ENCODE assay signal across 18 cellular contexts in genomic region chr6:140276719-140277118, GRCh38.
DNase-seq lines count a peak whose midpoint lies in the region; ATAC-seq and TF ChIP-seq lines count a peak whose summit lies in the region.
"Had no signal": no experiment of that assay in that cellular context is flagged by ENCODE, and none has a peak within 500 bp of the region (broad histone marks: within the 10 kb centered on the region; RNA-seq: fewer than 3 reads in every experiment).

No MANE protein-coding gene starts in this region.

- H3K27me3 ChIP-seq in RWPE2 (ENCODE audit: insufficient read depth, poor library complexity, severe bottlenecking): no peaks in the 10 kb centered on the region
- H3K27me3 ChIP-seq in foreskin keratinocyte: no peaks in the 10 kb centered on the region
- no peaks in the 10 kb centered on the region for H3K27me3 ChIP-seq in prostate gland (replicated peaks; ENCODE audit: insufficient read depth)

- H3K4me1 ChIP-seq in RWPE2 (ENCODE audit: insufficient read depth, poor library complexity, severe bottlenecking) (peaks cover 10% of the 10 kb centered on the region), foreskin keratinocyte (peaks cover 4% of the 10 kb centered on the region), prostate gland (replicated peaks) (no peaks in the 10 kb centered on the region)
- H3K4me1 ChIP-seq: A549 had no signal

- peak; percentile 62; the same call in 2 of the 3 replicates for ATAC-seq in RWPE2 (ENCODE audit: low read depth)
- peak; percentile 73 for ATAC-seq in foreskin keratinocyte
- ATAC-seq: A549, GM23338, HCT116, K562 had no signal

- TF ChIP-seq CTCF in RWPE2 (IDR thresholded peaks at IDR 0.05; ENCODE audit: poor library complexity, severe bottlenecking): no peak
- TF ChIP-seq CTCF in foreskin keratinocyte (conservative IDR thresholded peaks at IDR 0.05): no peak
- TF ChIP-seq CTCF in prostate gland (IDR thresholded peaks at IDR 0.05): no peak

- DNase-seq in EL (peak; percentile 13), HS-5 (ENCODE audit: low read depth) (peak; percentile 26), RWPE2 (ENCODE audit: low spot score) (no peak), foreskin keratinocyte (peak in 1 of 2 donors; percentile 51), SIG-M5 (lab: John Stamatoyannopoulos, UW) (no peak), NCI-H2171 (lab: John Stamatoyannopoulos, UW) (no peak), prostate gland (ENCODE audit: low spot score) (no peak), NCI-H524 treated with DMSO at 0.1 percent for 48 hours (lab: John Stamatoyannopoulos, UW) (no peak)
- DNase-seq: Caco-2; CD4-positive, alpha-beta T cell; DMS79; HFFc6 had no signal

- 92% methylated on average over 1 of the region's 1 CpG for WGBS in prostate gland

- no peak for TF ChIP-seq POLR2A in prostate gland (IDR thresholded peaks at IDR 0.05)

- intact Hi-C loops in prostate gland (cut with DNase I): no loop called here

- H3K4me3 ChIP-seq in RWPE2 (ENCODE audit: severe bottlenecking): no peak overlapping the region
- no peak overlapping the region for H3K4me3 ChIP-seq in prostate gland
- H3K4me3 ChIP-seq: A549, GM23338, K562 had no signal

- H3K27ac ChIP-seq in RWPE2 (ENCODE audit: poor library complexity, severe bottlenecking) (no peak overlapping the region), foreskin keratinocyte (no peak overlapping the region), prostate gland (no peak overlapping the region)
- H3K27ac ChIP-seq: 22Rv1, A549, C4-2B had no signal

- H3K36me3 ChIP-seq in RWPE2 (ENCODE audit: low read depth) (no peaks in the 10 kb centered on the region), prostate gland (no peaks in the 10 kb centered on the region)

- no peaks in the 10 kb centered on the region for H3K9me3 ChIP-seq in RWPE2 (ENCODE audit: severe bottlenecking)
- H3K9me3 ChIP-seq in prostate gland: no peaks in the 10 kb centered on the region
- H3K9me3 ChIP-seq: A549, Caco-2 had no signal

Comparison
In these comparisons a context has a peak if more than half of its experiments do, and no peak if none do; other contexts are left out.
1. DNase-seq: peak in EL (single experiment) and HS-5 (single experiment); none in RWPE2 (single experiment), SIG-M5 (single experiment), NCI-H2171 (single experiment), prostate gland (single experiment) and NCI-H524 treated with DMSO at 0.1 percent for 48 hours (single experiment).